Comparison of ENCODE assay signal across 24 cellular contexts in genomic region chr1:219548386-219548785, GRCh38.
DNase-seq lines count a peak whose midpoint lies in the region; ATAC-seq and TF ChIP-seq lines count a peak whose summit lies in the region.
"Had no signal": no experiment of that assay in that cellular context is flagged by ENCODE, and none has a peak within 500 bp of the region (broad histone marks: within the 10 kb centered on the region; RNA-seq: fewer than 3 reads in every experiment).

No MANE protein-coding gene starts in this region.

- CTCF ChIA-PET in SK-N-SH (lab: Yijun Ruan, JAX): interaction anchor here (1.6 kb wide), 1 partner anchor 18 kb away, joined by 8 read pairs; no protein-coding TSS in a partner anchor

- H3K79me2 ChIP-seq in SK-N-SH (ENCODE audit: insufficient read depth): no peaks in the 10 kb centered on the region

- H3K4me2 ChIP-seq in SK-N-SH: no peak overlapping the region

- H3K27ac ChIP-seq in SK-N-SH (ENCODE audit: low read depth in 2 of 2, low read length in 1 of 2): no peak overlapping the region
- no peak overlapping the region for H3K27ac ChIP-seq in WERI-Rb-1
- H3K27ac ChIP-seq: BLaER1 had no signal

- TF ChIP-seq CTCF in SK-N-SH (IDR thresholded peaks at IDR 0.05) (no peak), WERI-Rb-1 (IDR thresholded peaks at IDR 0.05; ENCODE audit: low read depth, low read length) (no peak), nephron (IDR thresholded peaks at IDR 0.05; ENCODE audit: unreplicated experiment in 3 of 3) (no peak)

- ATAC-seq in SK-N-SH treated with all-trans-retinoic acid at 6 μM for 48 hours (no peak), HG03095 (IDR thresholded peaks at IDR 0.05; ENCODE audit: unreplicated experiment) (no peak)
- ATAC-seq in effector memory CD8-positive, alpha-beta T cell (replicated peaks): no peak
- ATAC-seq: GM12878 had no signal

- 57% methylated on average over 1 of the region's 1 CpG for WGBS in SK-N-SH (ENCODE audit: low lambda C conversion rate)

- H4K20me1 ChIP-seq in SK-N-SH (ENCODE audit: insufficient read depth): no peaks in the 10 kb centered on the region
- H4K20me1 ChIP-seq: BLaER1 had no signal

- H3K27me3 Mint-ChIP-seq in nephron (ENCODE audit: low read depth): no peaks in the 10 kb centered on the region
- no peaks in the 10 kb centered on the region for H3K27me3 Mint-ChIP-seq in effector memory CD8-positive, alpha-beta T cell
- H3K27me3 Mint-ChIP-seq: CD4-positive, alpha-beta memory T cell; CD4-positive, CD25-positive, alpha-beta regulatory T cell; CD8-positive, alpha-beta memory T cell had no signal

- no peak overlapping the region for H3K4me3 Mint-ChIP-seq in nephron
- no peak overlapping the region for H3K4me3 Mint-ChIP-seq in effector memory CD8-positive, alpha-beta T cell
- H3K4me3 Mint-ChIP-seq: CD14-positive monocyte; CD4-positive, alpha-beta memory T cell; CD4-positive, CD25-positive, alpha-beta regulatory T cell; CD8-positive, alpha-beta memory T cell had no signal

- no peaks in the 10 kb centered on the region for H3F3A ChIP-seq in SK-N-SH (replicated peaks; ENCODE audit: insufficient read depth)

- H3K9ac ChIP-seq in SK-N-SH: no peak overlapping the region
- H3K9ac ChIP-seq: BLaER1 had no signal

- H3K36me3 Mint-ChIP-seq in nephron (ENCODE audit: low read depth): peaks cover 9% of the 10 kb centered on the region
- no peaks in the 10 kb centered on the region for H3K36me3 Mint-ChIP-seq in effector memory CD8-positive, alpha-beta T cell (ENCODE audit: insufficient read depth)
- H3K36me3 Mint-ChIP-seq: CD14-positive monocyte; CD4-positive, alpha-beta memory T cell; CD4-positive, CD25-positive, alpha-beta regulatory T cell; CD8-positive, alpha-beta memory T cell had no signal

- peaks cover 31% of the 10 kb centered on the region for H3K4me1 Mint-ChIP-seq in nephron
- H3K4me1 Mint-ChIP-seq in effector memory CD8-positive, alpha-beta T cell (ENCODE audit: low read depth in 2 of 2): no peaks in the 10 kb centered on the region
- H3K4me1 Mint-ChIP-seq: CD14-positive monocyte; CD4-positive, alpha-beta memory T cell; CD4-positive, CD25-positive, alpha-beta regulatory T cell; CD8-positive, alpha-beta memory T cell had no signal

- POLR2A ChIA-PET in SK-N-SH (lab: Yijun Ruan, JAX): no interaction called here

- peaks cover 4 to 6% of the 10 kb centered on the region in 2 experiments; a peak in 2 of 4 replicates for H3K4me1 ChIP-seq in SK-N-SH (ENCODE audit: control insufficient read depth in 1 of 2, insufficient read depth in 2 of 2, low read depth in 1 of 2, low read length in 1 of 2)
- H3K4me1 ChIP-seq: BE2C had no signal

- H3K4me3 ChIP-seq in SK-N-SH (ENCODE audit: low read depth in 2 of 2, low read length in 1 of 2) (no peak overlapping the region), WERI-Rb-1 (ENCODE audit: low read depth, low read length) (no peak overlapping the region)
- H3K4me3 ChIP-seq: BLaER1, GM12878 had no signal

- H3K27me3 ChIP-seq in SK-N-SH (ENCODE audit: insufficient read depth) (no peaks in the 10 kb centered on the region), WERI-Rb-1 (ENCODE audit: insufficient read depth, low read depth, severe bottlenecking) (no peaks in the 10 kb centered on the region)
- H3K27me3 ChIP-seq: BE2C, BLaER1 had no signal

- no peak overlapping the region for H2AFZ ChIP-seq in SK-N-SH (ENCODE audit: low read depth)

- no peak for TF ChIP-seq EP300 in SK-N-SH (IDR thresholded peaks at IDR 0.05; ENCODE audit: borderline replicate concordance in 1 of 2, low read depth in 1 of 2, low read length in 1 of 2)

- no peak for TF ChIP-seq RAD21 in SK-N-SH (IDR thresholded peaks at IDR 0.05; ENCODE audit: low read length)

- peak; percentile 33 for DNase-seq in SK-N-SH
- peak; percentile 34 for DNase-seq in WERI-Rb-1
- DNase-seq in effector memory CD8-positive, alpha-beta T cell: no peak
- DNase-seq: 8988T; ACHN; BE2C; C1 segment of cervical spinal cord; CD4-positive, alpha-beta memory T cell; CD4-positive, CD25-positive, alpha-beta regulatory T cell; CD8-positive, alpha-beta memory T cell; COR-L47; DMS 273 treated with DMSO at 0.1 percent for 48 hours; DMS153; DMS53; DMS79; DND-41; EL; GDM1 had no signal

- H3K36me3 ChIP-seq in SK-N-SH (replicated peaks in 1 of 2; ENCODE audit: control insufficient read depth in 1 of 2, insufficient read depth in 2 of 2, low read length in 1 of 2): no peaks in the 10 kb centered on the region
- H3K36me3 ChIP-seq in WERI-Rb-1: no peaks in the 10 kb centered on the region
- H3K36me3 ChIP-seq: BE2C, BLaER1 had no signal

- peaks cover 18% of the 10 kb centered on the region for H3K9me3 Mint-ChIP-seq in nephron
- H3K9me3 Mint-ChIP-seq in effector memory CD8-positive, alpha-beta T cell: peaks cover 0 to 10% of the 10 kb centered on the region in 2 donors

- peak overlapping the region in 2 of 3 experiments; percentile 21 to 89 for H3K27ac Mint-ChIP-seq in nephron
- H3K27ac Mint-ChIP-seq in effector memory CD8-positive, alpha-beta T cell: peak overlapping the region in 1 of 2 donors; percentile 15
- H3K27ac Mint-ChIP-seq: CD4-positive, alpha-beta memory T cell; CD4-positive, CD25-positive, alpha-beta regulatory T cell; CD8-positive, alpha-beta memory T cell had no signal

- H3K9me3 ChIP-seq in SK-N-SH (no peaks in the 10 kb centered on the region), WERI-Rb-1 (ENCODE audit: severe bottlenecking) (no peaks in the 10 kb centered on the region)
- H3K9me3 ChIP-seq: BE2C had no signal

- H3K9me2 ChIP-seq in SK-N-SH: no peaks in the 10 kb centered on the region

TF ChIP-seq in SK-N-SH, 30 proteins besides CTCF, POLR2A, EP300 and RAD21:
- peak; percentile 72 for TF ChIP-seq RCOR1 (IDR thresholded peaks at IDR 0.05; ENCODE audit: low read length)
- no peak for TF ChIP-seq TAF1 (IDR thresholded peaks at IDR 0.05; ENCODE audit: borderline replicate concordance, low read depth, low read length)
- no peak for TF ChIP-seq GATA2 (CRISPR knock-in tag; IDR thresholded peaks at IDR 0.05)

TF ChIP-seq in SK-N-SH treated with all-trans-retinoic acid at 6 μM for 48 hours, 23 proteins besides CTCF, POLR2A, EP300 and RAD21:
- no peak for TF ChIP-seq ZFP3 (CRISPR knock-in tag; IDR thresholded peaks at IDR 0.05)
- no peak for TF ChIP-seq ZFP30 (CRISPR knock-in tag; IDR thresholded peaks at IDR 0.05)
- no peak for TF ChIP-seq CSDC2 (CRISPR knock-in tag; IDR thresholded peaks at IDR 0.05)
- TF ChIP-seq ARNTL (CRISPR knock-in tag; IDR thresholded peaks at IDR 0.05; ENCODE audit: borderline replicate concordance, low read depth): no peak
- TF ChIP-seq ZNF70 (CRISPR knock-in tag; IDR thresholded peaks at IDR 0.05): no peak

Comparison
In these comparisons a context has a peak if more than half of its experiments do, and no peak if none do; other contexts are left out.
1. DNase-seq: peak in SK-N-SH (single experiment) and WERI-Rb-1 (single experiment); none in effector memory CD8-positive, alpha-beta T cell (0 of 3).